22 cellular contexts compared by ENCODE assay signal in the genomic region with DNA sequence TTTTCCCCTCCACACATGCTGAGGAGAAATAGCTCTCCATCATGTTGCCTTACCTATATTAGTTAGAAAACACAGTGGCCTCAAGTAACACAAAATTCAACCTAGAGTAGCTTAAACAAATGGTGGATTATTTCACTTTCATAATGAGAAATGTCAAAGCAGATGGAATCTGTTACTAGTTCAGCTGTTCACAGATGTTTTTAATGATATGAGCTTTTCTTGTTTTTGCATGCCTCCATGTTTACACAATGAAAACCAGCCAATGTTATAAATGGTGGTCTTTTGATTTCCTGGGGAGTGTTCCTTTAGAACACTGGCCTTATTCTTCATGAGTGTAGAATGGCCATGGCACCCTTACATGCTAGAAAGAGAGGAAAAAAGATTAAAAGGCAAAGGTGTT.
"Had no signal": no experiment of that assay in that cellular context is flagged by ENCODE, and none has a peak within 500 bp of the region (broad histone marks: within the 10 kb centered on the region; RNA-seq: fewer than 3 reads in every experiment).

No MANE protein-coding gene starts in this region.

- H3K36me3 Mint-ChIP-seq: mesothelial cell of epicardium; naive B cell; natural killer cell treated with Interleukin-12 subunit alpha and Interleukin-12 subunit beta and Interleukin-15 and Interleukin-18, amount 100 ng/mL, for 72 hours; stimulated activated effector memory CD8-positive, alpha-beta T cell treated with anti-CD3 and anti-CD28 coated beads, Interleukin-12 subunit alpha, Interleukin-12 subunit beta, amount 100 ng/mL, for 72 hours; type B pancreatic cell had no signal

- H3K9me3 Mint-ChIP-seq: mesothelial cell of epicardium, type B pancreatic cell had no signal

- H3K4me3 Mint-ChIP-seq: mesothelial cell of epicardium; naive B cell; natural killer cell treated with Interleukin-12 subunit alpha and Interleukin-12 subunit beta and Interleukin-15 and Interleukin-18, amount 100 ng/mL, for 72 hours; stimulated activated effector memory CD8-positive, alpha-beta T cell treated with anti-CD3 and anti-CD28 coated beads, Interleukin-12 subunit alpha, Interleukin-12 subunit beta, amount 100 ng/mL, for 72 hours; type B pancreatic cell had no signal

- DNase-seq: dorsolateral prefrontal cortex; effector CD4-positive, alpha-beta T cell; foreskin keratinocyte; heart left ventricle; kidney; left lung; mesenchymal stem cell; mucosa of descending colon; naive B cell; nucleus accumbens; sigmoid colon; stimulated activated CD4-positive, alpha-beta T cell treated with anti-CD3 and anti-CD28 coated beads, Interleukin-2, amount 100 ng/mL, for 24 hours; stimulated activated CD4-positive, alpha-beta T cell treated with anti-CD3 and anti-CD28 coated beads, Interleukin-4, amount 100 ng/mL, for 24 hours; stimulated activated naive CD4-positive, alpha-beta T cell treated with Interleukin-2 at 50 U/mL for 16 hours; stomach; thyroid gland had no signal

- H3K27me3 Mint-ChIP-seq: naive B cell; natural killer cell treated with Interleukin-12 subunit alpha and Interleukin-12 subunit beta and Interleukin-15 and Interleukin-18, amount 100 ng/mL, for 72 hours; type B pancreatic cell had no signal

- FAIRE-seq: colon, endothelial cell of umbilical vein, kidney had no signal

- H3K27ac Mint-ChIP-seq: mesothelial cell of epicardium; naive B cell; natural killer cell treated with Interleukin-12 subunit alpha and Interleukin-12 subunit beta and Interleukin-15 and Interleukin-18, amount 100 ng/mL, for 72 hours; stimulated activated effector memory CD8-positive, alpha-beta T cell treated with anti-CD3 and anti-CD28 coated beads, Interleukin-12 subunit alpha, Interleukin-12 subunit beta, amount 100 ng/mL, for 72 hours; type B pancreatic cell had no signal

- H3K4me1 Mint-ChIP-seq: naive B cell; stimulated activated effector memory CD8-positive, alpha-beta T cell treated with anti-CD3 and anti-CD28 coated beads, Interleukin-12 subunit alpha, Interleukin-12 subunit beta, amount 100 ng/mL, for 72 hours had no signal
